8 cellular contexts compared by ENCODE assay signal in the genomic region with DNA sequence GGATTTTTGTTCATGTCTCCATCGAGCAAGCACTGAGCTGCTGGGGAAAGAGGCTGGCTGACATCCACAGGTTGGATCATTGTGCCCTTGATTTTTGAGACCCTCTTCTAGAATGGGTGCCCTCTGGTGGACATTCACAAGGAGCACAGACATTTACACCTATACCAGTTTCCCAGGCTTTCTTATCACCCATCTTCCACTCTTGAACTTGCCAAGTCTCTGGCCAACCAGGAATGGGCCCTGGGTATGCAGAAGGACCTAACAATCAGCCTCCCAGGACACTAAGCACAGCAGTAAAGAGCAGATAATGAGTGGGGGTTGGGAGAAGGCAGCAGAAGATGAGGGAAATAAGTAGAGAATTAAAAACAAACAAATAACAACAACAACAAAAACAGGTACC. TPM values are rescaled to one million over a fixed set of nuclear protein-coding genes. Genes with fewer than 3 reads are reported as not detected.
A peak's percentile ranks its signal among the peaks of the same experiment; 100 is the strongest.
DNase-seq lines count a peak whose midpoint lies in the region; ATAC-seq and TF ChIP-seq lines count a peak whose summit lies in the region.

No MANE protein-coding gene starts in this region.

- peaks cover 3 to 5% of the 10 kb centered on the region in 2 experiments; a peak in 2 of 4 replicates for H3K4me1 ChIP-seq in SK-N-SH (ENCODE audit: control insufficient read depth in 1 of 2, insufficient read depth in 2 of 2, low read depth in 1 of 2, low read length in 1 of 2)
- no peaks in the 10 kb centered on the region for H3K4me1 ChIP-seq in iPS DF 6.9 (ENCODE audit: control insufficient read depth, insufficient read depth, low read length)

- POLR2A ChIA-PET in SK-N-SH (lab: Yijun Ruan, JAX) = no interaction called here

- H3F3A ChIP-seq in SK-N-SH (replicated peaks; ENCODE audit: insufficient read depth) = peaks cover 4% of the 10 kb centered on the region

- no peak overlapping the region for H3K4me2 ChIP-seq in SK-N-SH

- H3K9me3 ChIP-seq in SK-N-SH (no peaks in the 10 kb centered on the region), iPS DF 6.9 (ENCODE audit: control insufficient read depth, insufficient read depth, low read length) (no peaks in the 10 kb centered on the region)

- H3K27ac ChIP-seq in SK-N-SH (ENCODE audit: low read depth in 2 of 2, low read length in 1 of 2) (no peak overlapping the region), iPS DF 6.9 (ENCODE audit: low read length) (no peak overlapping the region)

- peak; percentile 68 for ATAC-seq in GM21526 (IDR thresholded peaks at IDR 0.05; ENCODE audit: low FRiP score, unreplicated experiment)

- TF ChIP-seq CTCF in SK-N-SH (IDR thresholded peaks at IDR 0.05) (peak; percentile 73), astrocyte of the spinal cord (IDR thresholded peaks at IDR 0.05; ENCODE audit: low read depth, low read length) (peak; percentile 77)

- in situ Hi-C loops in astrocyte of the spinal cord (cut with HindIII; ENCODE audit: low sequenced_read_pairs) = no loop called here

- TF ChIP-seq EP300 in SK-N-SH (IDR thresholded peaks at IDR 0.05; ENCODE audit: borderline replicate concordance in 1 of 2, low read depth in 1 of 2, low read length in 1 of 2) = no peak

- TF ChIP-seq RAD21 in SK-N-SH (IDR thresholded peaks at IDR 0.05; ENCODE audit: low read length) = peak; percentile 68

- H3K36me3 ChIP-seq in SK-N-SH (replicated peaks in 1 of 2; ENCODE audit: control insufficient read depth in 1 of 2, insufficient read depth in 2 of 2, low read length in 1 of 2) (no peaks in the 10 kb centered on the region), iPS DF 6.9 (ENCODE audit: control insufficient read depth, insufficient read depth, low read length) (no peaks in the 10 kb centered on the region)

- no peak overlapping the region for H3K9ac ChIP-seq in SK-N-SH

- no peaks in the 10 kb centered on the region for H3K79me2 ChIP-seq in SK-N-SH (ENCODE audit: insufficient read depth)

- DNase-seq in COLO829 (ENCODE audit: low spot score) = peak; percentile 66
- peak; percentile 90 for DNase-seq in NCI-H128 (lab: John Stamatoyannopoulos, UW; ENCODE audit: unreplicated experiment)
- peak; percentile 67 for DNase-seq in SK-N-SH
- DNase-seq in astrocyte of the spinal cord (ENCODE audit: low read depth, low spot score) = peak; percentile 76
- peak; percentile 67 for DNase-seq in iPS DF 6.9 (ENCODE audit: low read depth, low spot score)
- peak; percentile 36 for DNase-seq in stimulated activated CD4-positive, alpha-beta T cell treated with anti-CD3 and anti-CD28 coated beads, Interleukin-1b, Interleukin-23, amount 100 ng/mL, for 48 hours
- no peak for DNase-seq in GOT3 (lab: John Stamatoyannopoulos, UW)

- CTCF ChIA-PET in SK-N-SH (lab: Yijun Ruan, JAX) = interaction anchor here (0.6 to 2.3 kb wide), 12 partner anchors 9 to 405 kb away, joined by 3 to 30 read pairs (median 4); partner anchors contain the start of gene RSF1

- H3K27me3 ChIP-seq in SK-N-SH (ENCODE audit: insufficient read depth) (no peaks in the 10 kb centered on the region), iPS DF 6.9 (ENCODE audit: control insufficient read depth, insufficient read depth, low read length) (no peaks in the 10 kb centered on the region)

- no peaks in the 10 kb centered on the region for H3K9me2 ChIP-seq in SK-N-SH

- no peak overlapping the region; a peak in 1 of 4 replicates for H3K4me3 ChIP-seq in SK-N-SH (ENCODE audit: low read depth in 2 of 2, low read length in 1 of 2)
- no peak overlapping the region for H3K4me3 ChIP-seq in astrocyte of the spinal cord (ENCODE audit: low read depth, low read length)
- no peak overlapping the region for H3K4me3 ChIP-seq in iPS DF 6.9 (ENCODE audit: low read length)

- no peaks in the 10 kb centered on the region for H4K20me1 ChIP-seq in SK-N-SH (ENCODE audit: insufficient read depth)

- H2AFZ ChIP-seq in SK-N-SH (ENCODE audit: low read depth) = peak overlapping the region; percentile 53; the same call in 1 of the 2 replicates

- 0% methylated on average over 1 of the region's 1 CpG for WGBS in SK-N-SH (ENCODE audit: low lambda C conversion rate)
- WGBS in iPS DF 6.9 (ENCODE audit: insufficient coverage, insufficient read length) = no CpG with 5 or more reads among the region's 1 CpG

TF ChIP-seq in SK-N-SH, 30 proteins besides CTCF, POLR2A, EP300 and RAD21:
- TF ChIP-seq GATA2 (CRISPR knock-in tag; IDR thresholded peaks at IDR 0.05) = peak; percentile 41; the same call in 1 of the 2 replicates
- TF ChIP-seq JUND (IDR thresholded peaks at IDR 0.05) = no peak
- peak; percentile 72 for TF ChIP-seq SMC3 (IDR thresholded peaks at IDR 0.05; ENCODE audit: low read depth, low read length)

RNA-seq across cellular contexts. Expression of gene INTS4, which starts 5.7 kb away (rescaled TPM):
- polyA plus RNA-seq in SK-N-SH (2012; rRNA removed) = 23.0 and 30.0 TPM in 2 replicates
- 13.5 and 16.9 TPM in 2 replicates for polyA plus RNA-seq in SK-N-SH (2012; cell fraction: cytosol; rRNA removed)
- polyA plus RNA-seq in SK-N-SH (2012; cell fraction: nucleus; rRNA removed) = 73.0 and 105 TPM in 2 replicates

RNA-seq across cellular contexts. Expression of gene KCTD14, which starts 22.9 kb away (rescaled TPM):
- 0.25 and 0.32 TPM in 2 replicates for polyA plus RNA-seq in SK-N-SH (2012; rRNA removed)
- 0.36 and 0.41 TPM in 2 replicates for polyA plus RNA-seq in SK-N-SH (2012; cell fraction: cytosol; rRNA removed)
- 0.21 and 0.23 TPM in 2 replicates for polyA plus RNA-seq in SK-N-SH (2012; cell fraction: nucleus; rRNA removed)
